ENCODE assay signal across 1 cellular context in genomic region chr3:157204431-157204830, GRCh38.
TF ChIP-seq lines count a peak whose summit lies in the region.

No MANE protein-coding gene starts in this region.

TF ChIP-seq in WTC11, 78 proteins besides CTCF, POLR2A, EP300 and RAD21 (continued from another document):
- TF ChIP-seq PRDM15 (CRISPR knock-in tag; IDR thresholded peaks at IDR 0.05), result no peak
